ENCODE assay signal across 8 cellular contexts in the genomic region with DNA sequence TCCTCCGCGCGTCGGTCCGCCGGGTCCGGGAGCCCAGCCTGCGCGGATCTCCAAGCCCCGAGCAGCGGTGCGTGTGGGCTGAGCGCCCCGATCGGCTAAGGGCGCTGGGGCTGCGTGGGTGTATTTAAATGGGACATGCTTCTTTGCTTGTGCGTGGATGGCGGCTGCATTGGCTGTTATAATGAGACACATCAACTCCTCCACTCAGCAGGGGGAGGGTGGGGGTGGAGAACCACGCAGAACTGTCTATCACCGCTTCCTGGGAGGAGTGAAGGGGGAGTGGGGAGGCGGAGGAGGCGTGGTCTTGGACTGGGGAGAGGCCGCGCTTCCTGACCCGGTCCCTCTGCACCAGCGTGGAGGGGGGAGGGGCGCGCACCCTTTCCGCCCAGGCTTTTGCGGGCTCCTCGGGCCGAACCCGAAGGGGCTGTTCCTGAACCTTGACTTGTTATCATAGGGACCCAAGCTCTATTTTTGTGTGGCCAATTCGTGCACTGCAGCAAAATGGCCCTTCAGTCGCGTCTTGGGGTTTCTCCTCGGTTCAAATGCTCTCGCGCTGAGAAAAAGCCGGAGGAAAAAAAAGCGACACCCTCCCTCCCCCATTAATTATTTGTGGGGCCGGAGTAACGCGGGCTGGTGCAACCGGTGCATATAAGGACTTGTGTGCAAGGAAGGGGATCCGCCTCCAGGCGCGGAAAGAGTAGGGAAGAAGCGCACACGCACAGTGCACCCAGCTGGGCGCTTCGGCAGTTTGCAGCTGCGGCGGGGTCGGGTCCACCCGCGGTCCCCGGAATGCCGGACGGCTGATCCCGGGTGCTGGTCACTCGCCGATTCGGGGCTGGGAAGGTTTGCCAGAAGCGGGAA. TPM values are rescaled to one million over a fixed set of nuclear protein-coding genes. Genes with fewer than 3 reads are reported as not detected.
A peak's percentile ranks its signal among the peaks of the same experiment; 100 is the strongest.
DNase-seq lines count a peak whose midpoint lies in the region; ATAC-seq lines count a peak whose summit lies in the region.

A gene (minus strand): TSS at position 180 of the 861 bp plus-strand sequence. CDS start 342 bp downstream, outside the sequence.

- ATAC-seq in GM19455 (IDR thresholded peaks at IDR 0.05; ENCODE audit: unreplicated experiment), result peak; percentile 74

- DNase-seq in COLO668 (lab: John Stamatoyannopoulos, UW; ENCODE audit: unreplicated experiment), result peak; percentile 77
- DNase-seq in HK-2 (ENCODE audit: unreplicated experiment), result peak; percentile 96
- peak; percentile 94 for DNase-seq in NK-92 treated with Interleukin-12 subunit alpha and Interleukin-12 subunit beta, amount 100 ng/mL, for 24 hours (lab: John Stamatoyannopoulos, UW)
- DNase-seq in activated CD8-positive, alpha-beta memory T cell treated with anti-CD3 and anti-CD28 coated beads, Interleukin-2, amount 50 U/mL, for 1 hour (ENCODE audit: extremely low read depth), result peak; percentile 93
- DNase-seq in midbrain (lab: John Stamatoyannopoulos, UW), result peak; percentile 94
- DNase-seq in stimulated activated CD8-positive, alpha-beta memory T cell treated with anti-CD3 and anti-CD28 coated beads, Interleukin-15, amount 100 ng/mL, for 48 hours (ENCODE audit: low read depth in 2 of 2), result peak; percentile 86 to 89

- in situ Hi-C loops in endometrial microvascular endothelial cells (cut with HindIII; ENCODE audit: inconsistent ontology term, low pct_unique_long_range_greater_than_20kb, low sequenced_read_pairs), result no loop called here

RNA-seq across cellular contexts. Expression of the gene that starts here (rescaled TPM):
- 22.9 TPM for total RNA-seq in endometrial microvascular endothelial cells (ENCODE audit: inconsistent ontology term)

Comparison
In these comparisons a context has a peak if more than half of its experiments do, and no peak if none do; other contexts are left out.
1. Peak in every context shown above with its lines: DNase-seq and ATAC-seq.